Comparison of ENCODE assay signal across 13 cellular contexts in genomic region chr19:34960940-34961679, GRCh38. TPM values are rescaled to one million over a fixed set of nuclear protein-coding genes. Genes with fewer than 3 reads are reported as not detected.
DNase-seq lines count a peak whose midpoint lies in the region; ATAC-seq, FAIRE-seq and TF ChIP-seq lines count a peak whose summit lies in the region.
"Had no signal": no experiment of that assay in that cellular context is flagged by ENCODE, and none has a peak within 500 bp of the region (broad histone marks: within the 10 kb centered on the region; RNA-seq: fewer than 3 reads in every experiment).

No MANE protein-coding gene starts in this region.

- DNase-seq in HepG2 (ENCODE audit: low spot score) (no peak), right lobe of liver (no peak), lower lobe of right lung (no peak), dedifferentiated amniotic fluid mesenchymal stem cell (ENCODE audit: extremely low spot score) (no peak), GM13976 (ENCODE audit: low spot score) (no peak)
- DNase-seq in activated CD4-positive, alpha-beta memory T cell treated with anti-CD3 and anti-CD28 coated beads, Interleukin-2, amount 10 ng/mL, durations not matched to agents 7 days and 5 days, result no peak
- DNase-seq: foreskin keratinocyte; mucosa of descending colon; NK-92 treated with Interleukin-12 subunit alpha and Interleukin-12 subunit beta, amount 100 ng/mL, for 24 hours; WERI-Rb-1 had no signal

- peaks cover 28 to 46% of the 10 kb centered on the region in 2 experiments for H3K36me3 ChIP-seq in HepG2 (replicated peaks in 1 of 2; ENCODE audit: control insufficient read depth in 1 of 2, insufficient read depth in 2 of 2, low read length in 2 of 2)
- H3K36me3 ChIP-seq in right lobe of liver, result peaks cover 5 to 33% (median 16%) of the 10 kb centered on the region in 4 donors
- H3K36me3 ChIP-seq in lower lobe of right lung, result peaks cover 42% of the 10 kb centered on the region

- peaks cover 29% of the 10 kb centered on the region for H3K4me1 Mint-ChIP-seq in activated CD4-positive, alpha-beta memory T cell treated with anti-CD3 and anti-CD28 coated beads, Interleukin-2, amount 10 ng/mL, durations not matched to agents 7 days and 5 days

- no peak for TF ChIP-seq RAD21 in HepG2 (CRISPR knock-in tag; IDR thresholded peaks at IDR 0.05)

- peaks cover 0 to 3% of the 10 kb centered on the region in 2 experiments; a peak in 1 of 5 replicates for H3K27me3 ChIP-seq in HepG2 (ENCODE audit: control insufficient read depth in 1 of 2, insufficient read depth in 2 of 2, low read length in 2 of 2)
- H3K27me3 ChIP-seq in right lobe of liver, result no peaks in the 10 kb centered on the region
- H3K27me3 ChIP-seq in lower lobe of right lung (ENCODE audit: low read depth), result no peaks in the 10 kb centered on the region
- H3K27me3 ChIP-seq: foreskin keratinocyte had no signal

- POLR2A ChIA-PET in HepG2 (lab: Yijun Ruan, JAX), result no interaction called here
- POLR2A ChIA-PET in activated CD4-positive, alpha-beta memory T cell treated with anti-CD3 and anti-CD28 coated beads, Interleukin-2, amount 10 ng/mL, durations not matched to agents 7 days and 5 days (lab: Charles Lee), result no interaction called here

- H3K36me3 Mint-ChIP-seq in activated CD4-positive, alpha-beta memory T cell treated with anti-CD3 and anti-CD28 coated beads, Interleukin-2, amount 10 ng/mL, durations not matched to agents 7 days and 5 days (ENCODE audit: low read depth), result peaks cover 74% of the 10 kb centered on the region

- intact Hi-C loops in HepG2 (cut with micrococcal nuclease; ENCODE audit: unreplicated experiment) (no loop called here), right lobe of liver (cut with DNase I) (no loop called here), lower lobe of right lung (cut with DNase I) (no loop called here)

- peaks cover 73% of the 10 kb centered on the region for H3K9me3 Mint-ChIP-seq in activated CD4-positive, alpha-beta memory T cell treated with anti-CD3 and anti-CD28 coated beads, Interleukin-2, amount 10 ng/mL, durations not matched to agents 7 days and 5 days

- no peak overlapping the region for H2AFZ ChIP-seq in HepG2 (ENCODE audit: low read length)

- ATAC-seq in HepG2 (no peak), right lobe of liver (no peak), lower lobe of right lung (no peak), HG03159 (IDR thresholded peaks at IDR 0.05; ENCODE audit: unreplicated experiment) (no peak), GM21786 (IDR thresholded peaks at IDR 0.05; ENCODE audit: unreplicated experiment) (no peak)
- ATAC-seq: foreskin keratinocyte, mucosa of descending colon had no signal

- peaks cover 23% of the 10 kb centered on the region; the same call in 1 of the 2 replicates for H4K20me1 ChIP-seq in HepG2 (ENCODE audit: insufficient read depth, low read length)

- TF ChIP-seq EP300 in HepG2 (IDR thresholded peaks at IDR 0.05; ENCODE audit: low read depth in 2 of 2, low read length in 2 of 2) (no peak), HepG2 (CRISPR knock-in tag; IDR thresholded peaks at IDR 0.05; ENCODE audit: borderline replicate concordance) (no peak)

- peak overlapping the region; percentile 87 for H3K4me2 ChIP-seq in HepG2 (ENCODE audit: low read depth, low read length)

- TF ChIP-seq POLR2A in HepG2 (IDR thresholded peaks at IDR 0.05; ENCODE audit: insufficient read depth in 1 of 2, low read depth in 2 of 2, low read length in 2 of 2) (no peak), right lobe of liver (IDR thresholded peaks at IDR 0.05) (no peak)

- peak overlapping the region; percentile 25; the same call in 1 of the 2 replicates for H3K9ac ChIP-seq in HepG2 (ENCODE audit: insufficient read depth, low read depth, low read length)

- in situ Hi-C loops in HepG2 (cut with HindIII; ENCODE audit: extremely low pct_ligation_motif_present, low pct_unique_long_range_greater_than_20kb) (no loop called here), GM13976 (cut with MboI; ENCODE audit: low sequenced_read_pairs, unreplicated experiment) (no loop called here)

- no TSS peak for BruUV-seq in HepG2 (replicated peaks; lab: Mats Ljungman, UMichigan)

- no peak for FAIRE-seq in HepG2 (lab: Jason Lieb, UNC)

- peak overlapping the region; percentile 79 for H3K27ac Mint-ChIP-seq in activated CD4-positive, alpha-beta memory T cell treated with anti-CD3 and anti-CD28 coated beads, Interleukin-2, amount 10 ng/mL, durations not matched to agents 7 days and 5 days

- H3K4me1 ChIP-seq in HepG2 (ENCODE audit: insufficient read depth, low read length) (peaks cover 40% of the 10 kb centered on the region), right lobe of liver (peaks cover 0 to 9% (median 0%) of the 10 kb centered on the region in 4 donors), lower lobe of right lung (peaks cover 11% of the 10 kb centered on the region)
- H3K4me1 ChIP-seq: foreskin keratinocyte had no signal

- H3K4me3 ChIP-seq in HepG2 (replicated peaks in 1 of 3; ENCODE audit: insufficient read depth in 1 of 3, low read depth in 2 of 3, low read length in 3 of 3) (peak overlapping the region; percentile 17 to 96 (median 87); a peak in 3 of 6 replicates), right lobe of liver (no peak overlapping the region), lower lobe of right lung (peak overlapping the region; percentile 11)
- H3K4me3 ChIP-seq: mucosa of descending colon had no signal

- CTCF ChIA-PET in HepG2 (lab: Yijun Ruan, JAX; ENCODE audit: low intra/inter-chr PET ratio, low total read pairs), result no interaction called here
- CTCF ChIA-PET in activated CD4-positive, alpha-beta memory T cell treated with anti-CD3 and anti-CD28 coated beads, Interleukin-2, amount 10 ng/mL, durations not matched to agents 7 days and 5 days (lab: Charles Lee), result no interaction called here

- H3K4me3 Mint-ChIP-seq in activated CD4-positive, alpha-beta memory T cell treated with anti-CD3 and anti-CD28 coated beads, Interleukin-2, amount 10 ng/mL, durations not matched to agents 7 days and 5 days, result no peak overlapping the region

- H3K79me2 ChIP-seq in HepG2 (ENCODE audit: insufficient read depth, low read length), result peaks cover 33% of the 10 kb centered on the region

- WGBS in HepG2 (ENCODE audit: low lambda C conversion rate), result 81% methylated on average over 9 of the region's 12 CpGs
- WGBS in right lobe of liver (ENCODE audit: insufficient coverage, low coverage, low lambda C conversion rate, missing lambda C conversion rate), result 98% methylated on average over 6 of the region's 12 CpGs

- H3K9me3 ChIP-seq in HepG2 (ENCODE audit: low read length) (0 out of 2 replicates have a peak, but pooled peaks cover 6% of the 10 kb centered on the region), right lobe of liver (peaks cover 0 to 28% (median 23%) of the 10 kb centered on the region in 4 donors), lower lobe of right lung (peaks cover 55% of the 10 kb centered on the region)

- no peak for TF ChIP-seq CTCF in HepG2 (CRISPR knock-in tag; IDR thresholded peaks at IDR 0.05)
- no peak for TF ChIP-seq CTCF in right lobe of liver (IDR thresholded peaks at IDR 0.05)
- TF ChIP-seq CTCF in lower lobe of right lung (IDR thresholded peaks at IDR 0.05), result no peak
- TF ChIP-seq CTCF in GM13976 (IDR thresholded peaks at IDR 0.05; ENCODE audit: borderline replicate concordance, control extremely low read depth, extremely low read depth, insufficient read depth, missing control alignments), result no peak

- H3K27ac ChIP-seq in HepG2 (ENCODE audit: extremely low read length, insufficient read depth, low read length), result no peak overlapping the region
- H3K27ac ChIP-seq in right lobe of liver, result no peak overlapping the region
- H3K27ac ChIP-seq in lower lobe of right lung, result peak overlapping the region; percentile 53
- H3K27ac ChIP-seq: foreskin keratinocyte, thoracic aorta, WERI-Rb-1 had no signal

- H3K27me3 Mint-ChIP-seq in activated CD4-positive, alpha-beta memory T cell treated with anti-CD3 and anti-CD28 coated beads, Interleukin-2, amount 10 ng/mL, durations not matched to agents 7 days and 5 days, result no peaks in the 10 kb centered on the region

RNA-seq across cellular contexts. Expression of gene ZNF792, which starts 2.9 kb away (rescaled TPM):
- total RNA-seq in HepG2 (2016; rRNA removed; fragmentation: Illumina TruSeq; extraction: Trizol), result 5.5 and 6.3 TPM in 2 replicates
- 0.61 and 0.88 TPM in 2 replicates for total RNA-seq in HepG2 (2016; cell fraction: cytosol; rRNA removed; fragmentation: Illumina TruSeq; extraction: Trizol; ENCODE audit: low read depth)
- 4.8 and 6.5 TPM in 2 replicates for total RNA-seq in HepG2 (2016; cell fraction: insoluble cytoplasmic fraction; rRNA removed; fragmentation: Illumina TruSeq; extraction: Trizol)
- total RNA-seq in HepG2 (2016; cell fraction: membrane; rRNA removed; fragmentation: Illumina TruSeq; extraction: Trizol), result 3.4 TPM in 2 replicates
- 4.8 and 6.0 TPM in 2 replicates for total RNA-seq in HepG2 (2016; cell fraction: nucleus; rRNA removed; fragmentation: Illumina TruSeq; extraction: Trizol)
- polyA plus RNA-seq in HepG2 (2011; rRNA removed), result 9.1 and 11.5 TPM in 2 replicates
- 6.9 and 7.9 TPM in 2 replicates for polyA plus RNA-seq in HepG2 (2011; cell fraction: cytosol; rRNA removed)
- 8.8 and 9.8 TPM in 2 replicates for polyA plus RNA-seq in HepG2 (2011; cell fraction: nucleus; rRNA removed)
- polyA plus RNA-seq in HepG2 (2012), result 4.4 and 4.5 TPM in 2 replicates
- 0.40 and 0.45 TPM in 2 replicates for polyA plus RNA-seq in HepG2 (2016; cell fraction: cytosol; fragmentation: Illumina TruSeq; extraction: Trizol; ENCODE audit: low read depth)
- polyA plus RNA-seq in HepG2 (2016; cell fraction: insoluble cytoplasmic fraction; fragmentation: Illumina TruSeq; extraction: Trizol; ENCODE audit: low read depth), result 2.9 and 3.3 TPM in 2 replicates
- polyA plus RNA-seq in HepG2 (2016; cell fraction: membrane; fragmentation: Illumina TruSeq; extraction: Trizol; ENCODE audit: low read depth), result 1.0 and 1.2 TPM in 2 replicates
- polyA plus RNA-seq in HepG2 (2016; cell fraction: nucleus; fragmentation: Illumina TruSeq; extraction: Trizol; ENCODE audit: insufficient read depth, low read depth), result 3.7 and 4.6 TPM in 2 replicates
- 5.1 and 35.3 TPM in 2 replicates for polyA minus RNA-seq in HepG2 (2011; rRNA and poly(A)+ RNA removed; ENCODE audit: low replicate concordance)
- polyA minus RNA-seq in HepG2 (2011; cell fraction: cytosol; rRNA and poly(A)+ RNA removed), result 17.0 and 18.6 TPM in 2 replicates
- polyA minus RNA-seq in HepG2 (2011; cell fraction: nucleus; rRNA and poly(A)+ RNA removed), result 31.9 and 39.7 TPM in 2 replicates
- total RNA-seq in right lobe of liver, result 1 to 10 TPM; 2.6 to 3.8 (median 3.2) TPM
- total RNA-seq in activated CD4-positive, alpha-beta memory T cell treated with anti-CD3 and anti-CD28 coated beads, Interleukin-2, amount 10 ng/mL, durations not matched to agents 7 days and 5 days, result 10 to 100 TPM; 18.3 to 18.9 TPM
- 12.1 TPM for total RNA-seq in lower lobe of right lung

RNA-seq across cellular contexts. Expression of gene ZNF30, which starts 34.4 kb away (rescaled TPM):
- total RNA-seq in HepG2 (2016; rRNA removed; fragmentation: Illumina TruSeq; extraction: Trizol) (4.4 and 6.2 TPM in 2 replicates), right lobe of liver (1 to 10 TPM in 4 of 6 experiments, under 1 TPM in 2; 0.95 to 4.0 (median 1.4) TPM), lower lobe of right lung (3.5 TPM)
- total RNA-seq in HepG2 (2016; cell fraction: cytosol; rRNA removed; fragmentation: Illumina TruSeq; extraction: Trizol; ENCODE audit: low read depth), result 1.3 and 1.4 TPM in 2 replicates
- total RNA-seq in HepG2 (2016; cell fraction: insoluble cytoplasmic fraction; rRNA removed; fragmentation: Illumina TruSeq; extraction: Trizol), result 4.0 and 6.2 TPM in 2 replicates
- 1.6 and 2.0 TPM in 2 replicates for total RNA-seq in HepG2 (2016; cell fraction: membrane; rRNA removed; fragmentation: Illumina TruSeq; extraction: Trizol)
- 2.9 TPM in 2 replicates for total RNA-seq in HepG2 (2016; cell fraction: nucleus; rRNA removed; fragmentation: Illumina TruSeq; extraction: Trizol)
- 2.1 and 2.3 TPM in 2 replicates for polyA plus RNA-seq in HepG2 (2011; rRNA removed)
- 0.99 and 2.0 TPM in 2 replicates for polyA plus RNA-seq in HepG2 (2011; cell fraction: cytosol; rRNA removed)
- polyA plus RNA-seq in HepG2 (2011; cell fraction: nucleus; rRNA removed), result 1.7 and 2.2 TPM in 2 replicates
- 2.0 and 2.3 TPM in 2 replicates for polyA plus RNA-seq in HepG2 (2012)
- 0.37 and 0.49 TPM in 2 replicates for polyA plus RNA-seq in HepG2 (2016; cell fraction: cytosol; fragmentation: Illumina TruSeq; extraction: Trizol; ENCODE audit: low read depth)
- polyA plus RNA-seq in HepG2 (2016; cell fraction: insoluble cytoplasmic fraction; fragmentation: Illumina TruSeq; extraction: Trizol; ENCODE audit: low read depth), result 4.0 and 4.7 TPM in 2 replicates
- 0.87 and 1.1 TPM in 2 replicates for polyA plus RNA-seq in HepG2 (2016; cell fraction: membrane; fragmentation: Illumina TruSeq; extraction: Trizol; ENCODE audit: low read depth)
- polyA plus RNA-seq in HepG2 (2016; cell fraction: nucleus; fragmentation: Illumina TruSeq; extraction: Trizol; ENCODE audit: insufficient read depth, low read depth), result 5.5 and 5.9 TPM in 2 replicates
- 2.0 and 3.4 TPM in 2 replicates for polyA minus RNA-seq in HepG2 (2011; rRNA and poly(A)+ RNA removed; ENCODE audit: low replicate concordance)
- 1.5 and 1.8 TPM in 2 replicates for polyA minus RNA-seq in HepG2 (2011; cell fraction: cytosol; rRNA and poly(A)+ RNA removed)
- 3.5 and 4.0 TPM in 2 replicates for polyA minus RNA-seq in HepG2 (2011; cell fraction: nucleus; rRNA and poly(A)+ RNA removed)
- total RNA-seq in activated CD4-positive, alpha-beta memory T cell treated with anti-CD3 and anti-CD28 coated beads, Interleukin-2, amount 10 ng/mL, durations not matched to agents 7 days and 5 days, result 1 to 10 TPM; 2.8 to 3.1 TPM

RNA-seq across cellular contexts. Expression of gene GRAMD1A, which starts 39.0 kb away (rescaled TPM):
- total RNA-seq in HepG2 (2016; rRNA removed; fragmentation: Illumina TruSeq; extraction: Trizol) (8.0 and 14.7 TPM in 2 replicates), right lobe of liver (10 to 100 TPM; 10.4 to 34.8 (median 15.4) TPM), lower lobe of right lung (90.7 TPM)
- 23.3 and 25.4 TPM in 2 replicates for total RNA-seq in HepG2 (2016; cell fraction: cytosol; rRNA removed; fragmentation: Illumina TruSeq; extraction: Trizol; ENCODE audit: low read depth)
- 7.2 and 15.9 TPM in 2 replicates for total RNA-seq in HepG2 (2016; cell fraction: insoluble cytoplasmic fraction; rRNA removed; fragmentation: Illumina TruSeq; extraction: Trizol)
- 26.9 and 28.0 TPM in 2 replicates for total RNA-seq in HepG2 (2016; cell fraction: membrane; rRNA removed; fragmentation: Illumina TruSeq; extraction: Trizol)
- 17.9 and 19.7 TPM in 2 replicates for total RNA-seq in HepG2 (2016; cell fraction: nucleus; rRNA removed; fragmentation: Illumina TruSeq; extraction: Trizol)
- 171 and 181 TPM in 2 replicates for polyA plus RNA-seq in HepG2 (2011; rRNA removed)
- 68.5 and 120 TPM in 2 replicates for polyA plus RNA-seq in HepG2 (2011; cell fraction: cytosol; rRNA removed)
- polyA plus RNA-seq in HepG2 (2011; cell fraction: nucleus; rRNA removed), result 669 and 1,022 TPM in 2 replicates
- polyA plus RNA-seq in HepG2 (2012), result 68.6 and 85.6 TPM in 2 replicates
- polyA plus RNA-seq in HepG2 (2016; cell fraction: cytosol; fragmentation: Illumina TruSeq; extraction: Trizol; ENCODE audit: low read depth), result 47.6 and 52.1 TPM in 2 replicates
- polyA plus RNA-seq in HepG2 (2016; cell fraction: insoluble cytoplasmic fraction; fragmentation: Illumina TruSeq; extraction: Trizol; ENCODE audit: low read depth), result 11.6 and 19.2 TPM in 2 replicates
- polyA plus RNA-seq in HepG2 (2016; cell fraction: membrane; fragmentation: Illumina TruSeq; extraction: Trizol; ENCODE audit: low read depth), result 43.5 and 50.9 TPM in 2 replicates
- polyA plus RNA-seq in HepG2 (2016; cell fraction: nucleus; fragmentation: Illumina TruSeq; extraction: Trizol; ENCODE audit: insufficient read depth, low read depth), result 55.7 and 69.0 TPM in 2 replicates
- 32.3 and 120 TPM in 2 replicates for polyA minus RNA-seq in HepG2 (2011; rRNA and poly(A)+ RNA removed; ENCODE audit: low replicate concordance)
- 59.4 and 66.8 TPM in 2 replicates for polyA minus RNA-seq in HepG2 (2011; cell fraction: cytosol; rRNA and poly(A)+ RNA removed)
- polyA minus RNA-seq in HepG2 (2011; cell fraction: nucleus; rRNA and poly(A)+ RNA removed), result 94.2 and 105 TPM in 2 replicates
- total RNA-seq in activated CD4-positive, alpha-beta memory T cell treated with anti-CD3 and anti-CD28 coated beads, Interleukin-2, amount 10 ng/mL, durations not matched to agents 7 days and 5 days, result 100 to 1,000 TPM in 1 of 2 experiments, 10 to 100 TPM in 1; 98.2 to 106 TPM

Comparison
In these comparisons a context has a peak if more than half of its experiments do, and no peak if none do; other contexts are left out.
1. H3K4me3 ChIP-seq: peak in HepG2 (3 of 3) and lower lobe of right lung (single experiment); none in right lobe of liver (0 of 3).